Comparison of ENCODE assay signal across 8 cellular contexts in the genomic region with DNA sequence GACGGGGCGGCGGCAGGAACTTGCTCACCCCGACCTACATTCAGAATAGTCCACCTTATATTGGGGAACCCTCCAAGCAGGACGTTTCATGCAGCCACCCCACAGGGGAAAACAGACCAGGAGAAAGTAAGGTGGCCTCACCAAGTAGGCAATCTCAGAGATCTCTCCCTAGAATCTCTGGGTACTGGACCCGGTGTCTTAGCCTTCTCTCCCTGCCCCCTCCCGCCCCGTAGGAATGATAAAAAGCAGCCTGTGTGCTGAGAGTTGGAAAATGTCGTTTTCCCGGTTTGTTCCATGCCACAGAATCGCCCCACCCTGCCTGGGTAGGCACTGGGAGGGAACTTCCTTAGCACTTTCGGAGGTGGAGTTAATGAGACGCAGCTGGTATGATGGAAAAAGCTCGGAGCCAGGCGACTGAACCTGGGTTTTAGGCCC. TPM values are rescaled to one million over a fixed set of nuclear protein-coding genes. Genes with fewer than 3 reads are reported as not detected.
A peak's percentile ranks its signal among the peaks of the same experiment; 100 is the strongest.
DNase-seq lines count a peak whose midpoint lies in the region; ATAC-seq and TF ChIP-seq lines count a peak whose summit lies in the region.

No MANE protein-coding gene starts in this region.

- H4K91ac ChIP-seq in IMR-90 (ENCODE audit: insufficient read depth, low read depth, low read length), result peak overlapping the region; percentile 99

- peak overlapping the region; percentile 18 to 81 for H3K4me3 Mint-ChIP-seq in stimulated activated naive CD8-positive, alpha-beta T cell treated with anti-CD3 and anti-CD28 coated beads, Interleukin-15, amount 100 ng/mL, for 72 hours
- H3K4me3 Mint-ChIP-seq in stimulated activated memory B cell treated with anti-CD40 and anti-IgM and Interleukin-4, amounts not matched to agents 10 μg/mL and 1 μg/mL and 100 μg/mL, for 72 hours, result no peak overlapping the region

- no peak for TF ChIP-seq CTCF in DND-41 (IDR thresholded peaks at IDR 0.05; ENCODE audit: borderline replicate concordance, extremely low read depth, low read length, poor library complexity, severe bottlenecking)
- TF ChIP-seq CTCF in IMR-90 (conservative IDR thresholded peaks at IDR 0.05; ENCODE audit: low read depth, low read length), result no peak
- TF ChIP-seq CTCF in body of pancreas (IDR thresholded peaks at IDR 0.05), result no peak

- peak; percentile 39; the same call in 1 of the 2 replicates for TF ChIP-seq POLR2A in IMR-90 (IDR thresholded peaks at IDR 0.05; ENCODE audit: low read depth, low read length)
- peak in 2 of 3 donors; percentile 63 to 64 for TF ChIP-seq POLR2A in body of pancreas (IDR thresholded peaks at IDR 0.05)

- H3K14ac ChIP-seq in IMR-90 (replicated peaks; ENCODE audit: low read depth, low read length), result peak overlapping the region; percentile 97

- H2BK15ac ChIP-seq in IMR-90 (ENCODE audit: low read depth, low read length), result peak overlapping the region; percentile 91; the same call in 2 of the 3 replicates

- WGBS in IMR-90 (ENCODE audit: extremely low coverage in 2 of 2, insufficient read length in 1 of 2), 2 experiments, result 5% methylated on average over 4 of the region's 15 CpGs; no CpG with 5 or more reads in 1 of the 2 experiments
- WGBS in body of pancreas, 2 donors, result 0% methylated on average over 11 to 15 of the region's 15 CpGs

- peak overlapping the region; percentile 96 for H2BK120ac ChIP-seq in IMR-90 (ENCODE audit: low read depth, low read length)

- no peaks in the 10 kb centered on the region for H3K36me3 Mint-ChIP-seq in stimulated activated memory B cell treated with anti-CD40 and anti-IgM and Interleukin-4, amounts not matched to agents 10 μg/mL and 1 μg/mL and 100 μg/mL, for 72 hours

- peak overlapping the region; percentile 80 for H3K9ac ChIP-seq in DND-41 (ENCODE audit: low read depth, low read length)
- peak overlapping the region; percentile 95 for H3K9ac ChIP-seq in IMR-90 (ENCODE audit: low read depth, low read length)

- H3K18ac ChIP-seq in IMR-90 (ENCODE audit: low read depth, low read length), result peak overlapping the region; percentile 84

- H2AFZ ChIP-seq in DND-41 (ENCODE audit: low read depth, low read length) (peak overlapping the region; percentile 87), IMR-90 (replicated peaks; ENCODE audit: low read length, poor library complexity) (peak overlapping the region; percentile 89)

- H4K20me1 ChIP-seq in DND-41 (ENCODE audit: insufficient read depth, low read length) (no peaks in the 10 kb centered on the region; the same call in 1 of the 2 replicates), IMR-90 (ENCODE audit: insufficient read depth, low read length) (peaks cover 35% of the 10 kb centered on the region)

- DNase-seq in DND-41 (no peak), IMR-90 (peak; percentile 64), body of pancreas (peak; percentile 70 to 82 (median 75)), iPS-NIHi11 (ENCODE audit: low spot score) (peak; percentile 78), globus pallidus (ENCODE audit: low spot score) (no peak)
- no peak for DNase-seq in stimulated activated naive CD8-positive, alpha-beta T cell treated with anti-CD3 and anti-CD28 coated beads, Interleukin-15, amount 100 ng/mL, for 72 hours

- CTCF ChIA-PET in IMR-90 (lab: Yijun Ruan, JAX), result interaction anchor here (0.7 to 1.6 kb wide), 3 partner anchors 33 to 299 kb away, joined by 3 to 5 read pairs (median 3); no protein-coding TSS in a partner anchor

- peak overlapping the region; percentile 92 for H2BK5ac ChIP-seq in IMR-90 (ENCODE audit: low read depth, low read length, poor library complexity, severe bottlenecking)

- H3K36me3 ChIP-seq in DND-41 (ENCODE audit: insufficient read depth, low read length) (no peaks in the 10 kb centered on the region), IMR-90 (ENCODE audit: control insufficient read depth, insufficient read depth, low read length) (no peaks in the 10 kb centered on the region), body of pancreas (replicated peaks in 1 of 2; ENCODE audit: insufficient read depth in 1 of 2, low read depth in 2 of 2) (no peaks in the 10 kb centered on the region)

- peaks cover 4% of the 10 kb centered on the region for H3K9me1 ChIP-seq in IMR-90 (ENCODE audit: insufficient read depth, low read length)

- peak overlapping the region; percentile 84 for H2BK20ac ChIP-seq in IMR-90 (ENCODE audit: low read depth, low read length)

- intact Hi-C loops in IMR-90 (cut with micrococcal nuclease), result loop anchor here (5.0 to 10.0 kb wide), 4 partner anchors 75 to 217 kb away; no protein-coding TSS in a partner anchor
- intact Hi-C loops in body of pancreas (cut with DNase I), result no loop called here

- BruUV-seq in IMR-90 (replicated peaks; lab: Mats Ljungman, UMichigan), result no TSS peak

- ATAC-seq in DND-41 (ENCODE audit: insufficient read depth, low read depth) (no peak; the same call in 2 of the 3 replicates), IMR-90 (ENCODE audit: low read depth) (peak; percentile 27), body of pancreas (peak; percentile 63), HG03025 (IDR thresholded peaks at IDR 0.05; ENCODE audit: low FRiP score, unreplicated experiment) (no peak)
- ATAC-seq in stimulated activated naive CD8-positive, alpha-beta T cell treated with anti-CD3 and anti-CD28 coated beads, Interleukin-15, amount 100 ng/mL, for 72 hours, result no peak
- no peak for ATAC-seq in stimulated activated memory B cell treated with anti-CD40 and anti-IgM and Interleukin-4, amounts not matched to agents 10 μg/mL and 1 μg/mL and 100 μg/mL, for 72 hours

- H3K27ac Mint-ChIP-seq in stimulated activated naive CD8-positive, alpha-beta T cell treated with anti-CD3 and anti-CD28 coated beads, Interleukin-15, amount 100 ng/mL, for 72 hours, result no peak overlapping the region
- no peak overlapping the region for H3K27ac Mint-ChIP-seq in stimulated activated memory B cell treated with anti-CD40 and anti-IgM and Interleukin-4, amounts not matched to agents 10 μg/mL and 1 μg/mL and 100 μg/mL, for 72 hours

- peak overlapping the region; percentile 88 for H4K5ac ChIP-seq in IMR-90 (ENCODE audit: low read depth, low read length)

- TF ChIP-seq RAD21 in IMR-90 (IDR thresholded peaks at IDR 0.05; ENCODE audit: low read length), result no peak

- peaks cover 14% of the 10 kb centered on the region for H3K4me1 Mint-ChIP-seq in stimulated activated naive CD8-positive, alpha-beta T cell treated with anti-CD3 and anti-CD28 coated beads, Interleukin-15, amount 100 ng/mL, for 72 hours
- no peaks in the 10 kb centered on the region for H3K4me1 Mint-ChIP-seq in stimulated activated memory B cell treated with anti-CD40 and anti-IgM and Interleukin-4, amounts not matched to agents 10 μg/mL and 1 μg/mL and 100 μg/mL, for 72 hours

- peak overlapping the region; percentile 88 for H2AK5ac ChIP-seq in IMR-90 (ENCODE audit: low read depth, low read length)

- peaks cover 72% of the 10 kb centered on the region for H3K27me3 Mint-ChIP-seq in stimulated activated naive CD8-positive, alpha-beta T cell treated with anti-CD3 and anti-CD28 coated beads, Interleukin-15, amount 100 ng/mL, for 72 hours
- H3K27me3 Mint-ChIP-seq in stimulated activated memory B cell treated with anti-CD40 and anti-IgM and Interleukin-4, amounts not matched to agents 10 μg/mL and 1 μg/mL and 100 μg/mL, for 72 hours, result peaks cover 47% of the 10 kb centered on the region

- no peaks in the 10 kb centered on the region for H3K9me3 Mint-ChIP-seq in stimulated activated naive CD8-positive, alpha-beta T cell treated with anti-CD3 and anti-CD28 coated beads, Interleukin-15, amount 100 ng/mL, for 72 hours
- no peaks in the 10 kb centered on the region for H3K9me3 Mint-ChIP-seq in stimulated activated memory B cell treated with anti-CD40 and anti-IgM and Interleukin-4, amounts not matched to agents 10 μg/mL and 1 μg/mL and 100 μg/mL, for 72 hours

- no peaks in the 10 kb centered on the region for H3K79me2 ChIP-seq in DND-41 (ENCODE audit: insufficient read depth, low read length)

- H4K8ac ChIP-seq in IMR-90 (ENCODE audit: low read depth in 2 of 2, low read length in 2 of 2), result peak overlapping the region; percentile 97 to 99

- peak overlapping the region; percentile 99 for H3K23ac ChIP-seq in IMR-90 (ENCODE audit: low read depth, low read length)

- H3K27ac ChIP-seq in DND-41 (ENCODE audit: low read length) (peak overlapping the region; percentile 61), IMR-90 (ENCODE audit: insufficient read depth, low read length) (peak overlapping the region; percentile 97), body of pancreas (peak overlapping the region; percentile 96 to 99 (median 98))

- H3K4me3 ChIP-seq in DND-41 (ENCODE audit: low read depth in 1 of 2, low read length in 2 of 2) (peak overlapping the region; percentile 69 to 71), IMR-90 (ENCODE audit: insufficient read depth, low read depth, low read length) (peak overlapping the region; percentile 49), body of pancreas (peak overlapping the region; percentile 0 to 70)

- peak overlapping the region; percentile 90 for H3K4me2 ChIP-seq in DND-41 (ENCODE audit: insufficient read depth, low read length)
- peak overlapping the region; percentile 80 for H3K4me2 ChIP-seq in IMR-90 (ENCODE audit: low read depth, low read length)

- H3K4me1 ChIP-seq in DND-41 (ENCODE audit: insufficient read depth, low read length) (peaks cover 45% of the 10 kb centered on the region), IMR-90 (ENCODE audit: control insufficient read depth, insufficient read depth, low read length) (peaks cover 4% of the 10 kb centered on the region), body of pancreas (peaks cover 38% of the 10 kb centered on the region)

- peaks cover 0 to 35% of the 10 kb centered on the region in 2 experiments; a peak in 3 of 4 replicates for H3K79me1 ChIP-seq in IMR-90 (ENCODE audit: low read depth in 1 of 2, low read length in 2 of 2)

- in situ Hi-C loops in IMR-90 (cut with MboI; ENCODE audit: low sequenced_read_pairs), result no loop called here

- no peaks in the 10 kb centered on the region for H3K27me3 ChIP-seq in DND-41 (ENCODE audit: insufficient read depth, low read length, poor library complexity)
- no peaks in the 10 kb centered on the region for H3K27me3 ChIP-seq in IMR-90 (ENCODE audit: control insufficient read depth, insufficient read depth, low read length)
- H3K27me3 ChIP-seq in body of pancreas, result no peaks in the 10 kb centered on the region

- H3K56ac ChIP-seq in IMR-90 (ENCODE audit: extremely low read depth, insufficient read depth, low read length), result peak overlapping the region; percentile 98

- H3K4ac ChIP-seq in IMR-90 (ENCODE audit: low read depth, low read length), result peak overlapping the region; percentile 99

- peak overlapping the region; percentile 98 for H2AK9ac ChIP-seq in IMR-90 (replicated peaks; ENCODE audit: low read depth, low read length, poor library complexity)

- no peaks in the 10 kb centered on the region for H3K9me3 ChIP-seq in DND-41 (ENCODE audit: insufficient read depth, low read length, severe bottlenecking)
- H3K9me3 ChIP-seq in IMR-90 (ENCODE audit: control insufficient read depth, insufficient read depth, low read length), result no peaks in the 10 kb centered on the region
- no peaks in the 10 kb centered on the region for H3K9me3 ChIP-seq in body of pancreas

- POLR2A ChIA-PET in IMR-90 (lab: Charles Lee; ENCODE audit: unreplicated experiment), result interaction anchor here (0.7 to 1.4 kb wide), 3 partner anchors 26 to 291 kb away, joined by 3 to 15 read pairs (median 3); no protein-coding TSS in a partner anchor

- dilution Hi-C loops in IMR-90 (cut with HindIII; ENCODE audit: low sequenced_read_pairs, unreplicated experiment), result no loop called here

RNA-seq across cellular contexts. Expression of gene PTPN14, which starts 0.8 kb away (rescaled TPM):
- total RNA-seq in IMR-90 (2012; rRNA removed) (31.7 and 42.8 TPM in 2 replicates), body of pancreas (10 to 100 TPM; 10.5 to 18.7 TPM)
- 21.5 and 21.8 TPM in 2 replicates for polyA plus RNA-seq in IMR-90 (2012; rRNA removed)
- polyA plus RNA-seq in IMR-90 (2012; cell fraction: cytosol; rRNA removed), result 7.4 and 16.9 TPM in 2 replicates
- polyA plus RNA-seq in IMR-90 (2012; cell fraction: nucleus; rRNA removed; ENCODE audit: low replicate concordance), result 21.6 and 26.1 TPM in 2 replicates

RNA-seq across cellular contexts. Expression of gene CENPF, which starts 50.8 kb away (rescaled TPM):
- 51.8 and 80.0 TPM in 2 replicates for total RNA-seq in IMR-90 (2012; rRNA removed)
- 17.4 and 20.9 TPM in 2 replicates for polyA plus RNA-seq in IMR-90 (2012; rRNA removed)
- polyA plus RNA-seq in IMR-90 (2012; cell fraction: cytosol; rRNA removed), result 1.3 and 2.8 TPM in 2 replicates
- 1.9 and 10.4 TPM in 2 replicates for polyA plus RNA-seq in IMR-90 (2012; cell fraction: nucleus; rRNA removed; ENCODE audit: low replicate concordance)
- total RNA-seq in body of pancreas, result under 1 TPM in 1 of 2 donors, not detected in 1; under 0.01 TPM

Comparison
In these comparisons a context has a peak if more than half of its experiments do, and no peak if none do; other contexts are left out.
1. ATAC-seq: peak in IMR-90 (single experiment) and body of pancreas (single experiment); none in DND-41 (single experiment), stimulated activated naive CD8-positive, alpha-beta T cell treated with anti-CD3 and anti-CD28 coated beads, Interleukin-15, amount 100 ng/mL, for 72 hours (single experiment), stimulated activated memory B cell treated with anti-CD40 and anti-IgM and Interleukin-4, amounts not matched to agents 10 μg/mL and 1 μg/mL and 100 μg/mL, for 72 hours (single experiment) and HG03025 (single experiment).
2. DNase-seq: peak in IMR-90 (single experiment), body of pancreas (4 of 4) and iPS-NIHi11 (single experiment); none in DND-41 (single experiment), stimulated activated naive CD8-positive, alpha-beta T cell treated with anti-CD3 and anti-CD28 coated beads, Interleukin-15, amount 100 ng/mL, for 72 hours (0 of 2) and globus pallidus (single experiment).
3. RNA of gene CENPF, which starts 50.8 kb away (total RNA-seq): 51.8 to 80.0 TPM in IMR-90; under 0.01 TPM in body of pancreas; every median in the first group is over 10 times any median in the second.
4. Peak in every context shown above with its lines, with median percentiles within 50 percentile points of each other: H3K27ac ChIP-seq and H3K4me3 ChIP-seq.